ENCODE assay signal across 8 cellular contexts in the genomic region with DNA sequence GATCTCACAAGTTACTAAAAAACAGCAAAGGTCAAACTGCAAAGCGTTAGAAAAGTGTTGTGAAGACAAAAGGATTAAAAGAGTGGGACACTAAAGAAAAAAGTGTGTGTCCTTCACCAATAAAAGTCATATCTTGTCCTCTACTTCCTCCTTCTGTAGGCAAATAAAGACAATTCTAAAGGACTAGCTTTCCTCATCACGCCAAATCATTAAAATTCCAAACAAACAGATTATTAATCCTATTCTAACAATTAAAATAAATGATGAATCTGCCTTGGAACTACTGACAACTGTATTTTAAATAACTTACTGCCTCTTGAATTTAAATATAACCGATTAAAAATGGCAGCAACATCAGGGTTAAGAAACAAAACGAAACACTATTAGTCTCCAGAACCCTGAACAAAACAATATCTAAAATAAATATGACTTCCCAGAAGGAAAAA. TPM values are rescaled to one million over a fixed set of nuclear protein-coding genes. Genes with fewer than 3 reads are reported as not detected.
DNase-seq lines count a peak whose midpoint lies in the region; ATAC-seq and TF ChIP-seq lines count a peak whose summit lies in the region.
"Not testable (repeated sequence)": the region's sequence is repeated elsewhere in the genome, so short reads cannot be mapped to it uniquely, and the experiment has no call there.

No MANE protein-coding gene starts in this region.

- not testable (repeated sequence) for ATAC-seq in Panc1, heart right ventricle

- not testable (repeated sequence) for H3K27me3 Mint-ChIP-seq in HFFc6 (ENCODE audit: insufficient read depth); activated T-helper 1 cell treated with anti-CD3 and anti-CD28 coated beads, Interleukin-12 subunit alpha, Interleukin-12 subunit beta, Interleukin-2, Interleukin-4 antibody, amounts not matched to agents 30 ng/mL and 10 ng/mL and 1 ng/mL, durations not matched to agents 14 hours and 24 hours and 36 hours (ENCODE audit: insufficient read depth); dendritic cell treated with granulocyte-macrophage colony-stimulating factor and Interleukin-4, amounts not matched to agents 40 ng/mL and 50 ng/mL, for 4 days

- not testable (repeated sequence) for H3K27me3 ChIP-seq in BE2C; Panc1 (ENCODE audit: control insufficient read depth, insufficient read depth, low read length); heart right ventricle; spleen (replicated peaks in 1 of 7)

- in situ Hi-C loops in Panc1 (cut with HindIII; ENCODE audit: low pct_unique_long_range_greater_than_20kb, low sequenced_read_pairs), result not testable (repeated sequence)

- POLR2A ChIA-PET in Panc1 (lab: Charles Lee), result interaction anchor here (0.6 to 1.1 kb wide), 2 partner anchors 56 to 138 kb away, joined by 7 to 10 read pairs; no protein-coding TSS in a partner anchor

- H3K36me3 Mint-ChIP-seq in HFFc6 (ENCODE audit: low read depth), result peaks cover 31% of the 10 kb centered on the region
- H3K36me3 Mint-ChIP-seq in activated T-helper 1 cell treated with anti-CD3 and anti-CD28 coated beads, Interleukin-12 subunit alpha, Interleukin-12 subunit beta, Interleukin-2, Interleukin-4 antibody, amounts not matched to agents 30 ng/mL and 10 ng/mL and 1 ng/mL, durations not matched to agents 14 hours and 24 hours and 36 hours (ENCODE audit: low read depth), result peaks cover 15% of the 10 kb centered on the region
- peaks cover 53% of the 10 kb centered on the region for H3K36me3 Mint-ChIP-seq in dendritic cell treated with granulocyte-macrophage colony-stimulating factor and Interleukin-4, amounts not matched to agents 40 ng/mL and 50 ng/mL, for 4 days (ENCODE audit: low read depth)

- H3K4me1 ChIP-seq in BE2C (peaks cover 12% of the 10 kb centered on the region), Panc1 (ENCODE audit: control insufficient read depth, insufficient read depth, low read length) (peaks cover 12% of the 10 kb centered on the region), heart right ventricle (peaks cover 2 to 65% (median 47%) of the 10 kb centered on the region in 9 donors), spleen (peaks cover 9 to 66% (median 49%) of the 10 kb centered on the region in 6 donors)

- TF ChIP-seq POLR2A in spleen (IDR thresholded peaks at IDR 0.05), result not testable (repeated sequence)

- peaks cover 65% of the 10 kb centered on the region for H3K4me1 Mint-ChIP-seq in HFFc6 (ENCODE audit: low read depth)
- H3K4me1 Mint-ChIP-seq in activated T-helper 1 cell treated with anti-CD3 and anti-CD28 coated beads, Interleukin-12 subunit alpha, Interleukin-12 subunit beta, Interleukin-2, Interleukin-4 antibody, amounts not matched to agents 30 ng/mL and 10 ng/mL and 1 ng/mL, durations not matched to agents 14 hours and 24 hours and 36 hours (ENCODE audit: low read depth), result peaks cover 59% of the 10 kb centered on the region
- peaks cover 21% of the 10 kb centered on the region for H3K4me1 Mint-ChIP-seq in dendritic cell treated with granulocyte-macrophage colony-stimulating factor and Interleukin-4, amounts not matched to agents 40 ng/mL and 50 ng/mL, for 4 days (ENCODE audit: low read depth)

- H3K9me3 ChIP-seq in BE2C; Panc1 (ENCODE audit: control insufficient read depth, insufficient read depth, low read depth, low read length); heart right ventricle; spleen: not testable (repeated sequence)

- peak overlapping the region; percentile 99 for H3K27ac ChIP-seq in Panc1 (ENCODE audit: low read length)
- peak overlapping the region; percentile 37 to 100 (median 99) for H3K27ac ChIP-seq in heart right ventricle
- H3K27ac ChIP-seq in spleen, result peak overlapping the region; percentile 99 to 100 (median 100)

- peak overlapping the region; percentile 93 for H3K4me3 Mint-ChIP-seq in HFFc6
- H3K4me3 Mint-ChIP-seq in activated T-helper 1 cell treated with anti-CD3 and anti-CD28 coated beads, Interleukin-12 subunit alpha, Interleukin-12 subunit beta, Interleukin-2, Interleukin-4 antibody, amounts not matched to agents 30 ng/mL and 10 ng/mL and 1 ng/mL, durations not matched to agents 14 hours and 24 hours and 36 hours, result peak overlapping the region; percentile 93
- H3K4me3 Mint-ChIP-seq in dendritic cell treated with granulocyte-macrophage colony-stimulating factor and Interleukin-4, amounts not matched to agents 40 ng/mL and 50 ng/mL, for 4 days, result peak overlapping the region; percentile 81

- not testable (repeated sequence) for H3K9me3 Mint-ChIP-seq in HFFc6; activated T-helper 1 cell treated with anti-CD3 and anti-CD28 coated beads, Interleukin-12 subunit alpha, Interleukin-12 subunit beta, Interleukin-2, Interleukin-4 antibody, amounts not matched to agents 30 ng/mL and 10 ng/mL and 1 ng/mL, durations not matched to agents 14 hours and 24 hours and 36 hours; dendritic cell treated with granulocyte-macrophage colony-stimulating factor and Interleukin-4, amounts not matched to agents 40 ng/mL and 50 ng/mL, for 4 days

- CTCF ChIA-PET in Panc1 (lab: Charles Lee), result interaction anchor here (0.8 kb wide), 1 partner anchor 349 kb away, joined by 6 read pairs; no protein-coding TSS in a partner anchor

- WGBS in heart right ventricle, 2 donors, result 8 to 14% methylated on average over 4 of the region's 4 CpGs
- WGBS in spleen, 5 donors, result 0 to 2% (median 1%) methylated on average over 4 of the region's 4 CpGs

- H3K4me3 ChIP-seq in BE2C (ENCODE audit: low read depth, low read length) (peak overlapping the region; percentile 79), Panc1 (ENCODE audit: low read depth in 2 of 2, low read length in 2 of 2) (peak overlapping the region; percentile 67 to 77), heart right ventricle (peak overlapping the region; percentile 14 to 98 (median 94)), spleen (peak overlapping the region in 7 of 8 donors; percentile 62 to 87 (median 66))

- not testable (repeated sequence) for BruUV-seq in Panc1 (replicated peaks; lab: Mats Ljungman, UMichigan)

- H3K27ac Mint-ChIP-seq in HFFc6, result peak overlapping the region; percentile 95
- H3K27ac Mint-ChIP-seq in activated T-helper 1 cell treated with anti-CD3 and anti-CD28 coated beads, Interleukin-12 subunit alpha, Interleukin-12 subunit beta, Interleukin-2, Interleukin-4 antibody, amounts not matched to agents 30 ng/mL and 10 ng/mL and 1 ng/mL, durations not matched to agents 14 hours and 24 hours and 36 hours, result peak overlapping the region; percentile 84
- peak overlapping the region; percentile 95 for H3K27ac Mint-ChIP-seq in dendritic cell treated with granulocyte-macrophage colony-stimulating factor and Interleukin-4, amounts not matched to agents 40 ng/mL and 50 ng/mL, for 4 days

- intact Hi-C loops in Panc1 (cut with micrococcal nuclease; ENCODE audit: unreplicated experiment) (loop anchor here (10.0 kb wide), 2 partner anchors 144 to 324 kb away; no protein-coding TSS in a partner anchor), heart right ventricle (cut with DNase I) (loop anchor here in 1 of 10 donors (5.0 kb wide), 1 partner anchor 326 kb away; no protein-coding TSS in a partner anchor)
- intact Hi-C loops in activated T-helper 1 cell treated with anti-CD3 and anti-CD28 coated beads, Interleukin-12 subunit alpha, Interleukin-12 subunit beta, Interleukin-2, Interleukin-4 antibody, amounts not matched to agents 30 ng/mL and 10 ng/mL and 1 ng/mL, durations not matched to agents 14 hours and 24 hours and 36 hours (cut with micrococcal nuclease); spleen (cut with DNase I; ENCODE audit: low total_unique reads): not testable (repeated sequence)
- intact Hi-C loops in dendritic cell treated with granulocyte-macrophage colony-stimulating factor and Interleukin-4, amounts not matched to agents 40 ng/mL and 50 ng/mL, for 4 days (cut with micrococcal nuclease), result loop anchor here (5.0 kb wide), 3 partner anchors 51 to 116 kb away; no protein-coding TSS in a partner anchor

- TF ChIP-seq CTCF in BE2C (IDR thresholded peaks at IDR 0.05; ENCODE audit: low read depth, low read length); HFFc6 (IDR thresholded peaks at IDR 0.05); Panc1 (IDR thresholded peaks at IDR 0.05); heart right ventricle (IDR thresholded peaks at IDR 0.05); spleen (IDR thresholded peaks at IDR 0.05 in 8 of 11, conservative IDR thresholded peaks at IDR 0.05 in 3 of 11): not testable (repeated sequence)

- H3K36me3 ChIP-seq in BE2C; Panc1 (ENCODE audit: control insufficient read depth, insufficient read depth, low read length); heart right ventricle; spleen: not testable (repeated sequence)

- DNase-seq in BE2C; HFFc6; Panc1 (ENCODE audit: low read depth, low spot score); activated T-helper 1 cell treated with anti-CD3 and anti-CD28 coated beads, Interleukin-12 subunit alpha, Interleukin-12 subunit beta, Interleukin-2, Interleukin-4 antibody, amounts not matched to agents 30 ng/mL and 10 ng/mL and 1 ng/mL, durations not matched to agents 14 hours and 24 hours and 36 hours (ENCODE audit: low spot score); heart right ventricle; spleen: not testable (repeated sequence)
- peak; percentile 29 for DNase-seq in myocyte (ENCODE audit: low read depth)

RNA-seq across cellular contexts. Expression of a gene that starts 2.4 kb away (rescaled TPM):
- 12.8 TPM for polyA plus RNA-seq in BE2C (2012; ENCODE audit: insufficient read depth, insufficient read length, low read depth)
- 10 to 100 TPM; 38.5 to 42.9 (median 40.1) TPM for total RNA-seq in HFFc6 (2021; fragmentation: NEBNext Ultra II Directional; extraction: Animal tissue kit (Norgen Biotek cat#: 25700))
- total RNA-seq in Panc1 (2021; ENCODE audit: unreplicated experiment) (210 TPM), heart right ventricle (10 to 100 TPM in 3 of 10 donors, 1 to 10 TPM in 7; 7.2 to 18.4 (median 8.5) TPM), myocyte (19.9 and 25.1 TPM in 2 replicates), spleen (10 to 100 TPM; 58.7 to 90.1 (median 87.5) TPM)
- 80.1 TPM for polyA plus RNA-seq in Panc1 (2012; ENCODE audit: insufficient read length)
- 57.5 and 64.5 TPM in 2 replicates for total RNA-seq in activated T-helper 1 cell treated with anti-CD3 and anti-CD28 coated beads, Interleukin-12 subunit alpha, Interleukin-12 subunit beta, Interleukin-2, Interleukin-4 antibody, amounts not matched to agents 30 ng/mL and 10 ng/mL and 1 ng/mL, durations not matched to agents 14 hours and 24 hours and 36 hours
- polyA plus RNA-seq in heart right ventricle (1 to 10 TPM; 3.3 to 5.3 TPM), spleen (10 to 100 TPM; 15.1 to 20.4 (median 15.3) TPM)
- 13.1 TPM for polyA plus RNA-seq in myocyte (2012)
